9 cellular contexts compared by ENCODE assay signal in the genomic region with DNA sequence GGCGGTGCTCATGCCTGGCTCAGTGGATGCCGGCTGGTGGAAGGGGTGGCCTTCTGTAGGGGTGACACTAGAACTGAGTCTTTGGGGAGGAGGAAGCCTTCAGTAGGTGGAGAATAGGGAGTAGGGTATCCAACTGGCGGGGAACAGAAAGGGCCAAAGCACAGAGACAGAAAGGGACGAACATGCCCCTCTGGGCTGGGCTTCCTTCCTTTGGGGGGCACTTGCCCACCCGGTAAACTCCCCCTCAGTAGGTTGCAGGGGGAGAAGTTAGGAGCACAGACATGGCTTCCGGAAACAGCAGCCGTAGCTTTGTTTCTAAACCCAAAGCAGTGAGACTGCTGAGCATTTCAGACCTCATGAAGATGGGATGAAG. TPM values are rescaled to one million over a fixed set of nuclear protein-coding genes. Genes with fewer than 3 reads are reported as not detected.
DNase-seq lines count a peak whose midpoint lies in the region; ATAC-seq, FAIRE-seq and TF ChIP-seq lines count a peak whose summit lies in the region.
"Had no signal": no experiment of that assay in that cellular context is flagged by ENCODE, and none has a peak within 500 bp of the region (broad histone marks: within the 10 kb centered on the region; RNA-seq: fewer than 3 reads in every experiment).

No MANE protein-coding gene starts in this region.

- BruUV-seq in MCF 10A (replicated peaks; lab: Mats Ljungman, UMichigan) (TSS peak; percentile 52), HepG2 (replicated peaks; lab: Mats Ljungman, UMichigan) (no TSS peak)

- peak; percentile 10 for ATAC-seq in GM19463 (IDR thresholded peaks at IDR 0.05; ENCODE audit: unreplicated experiment)
- peak; percentile 18 for ATAC-seq in HepG2

- H3K36me3 ChIP-seq in HepG2 (replicated peaks in 1 of 2; ENCODE audit: control insufficient read depth in 1 of 2, insufficient read depth in 2 of 2, low read length in 2 of 2) (peaks cover 6 to 25% of the 10 kb centered on the region in 2 experiments; a peak in 4 of 5 replicates), subcutaneous abdominal adipose tissue (ENCODE audit: control insufficient read depth in 5 of 5, insufficient read depth in 5 of 5, low read length in 5 of 5) (peaks cover 0 to 29% (median 24%) of the 10 kb centered on the region in 5 donors)

- H3K4me3 Mint-ChIP-seq in MCF 10A (ENCODE audit: unreplicated experiment): peak overlapping the region; percentile 92

- in situ Hi-C loops in HepG2 (cut with HindIII; ENCODE audit: extremely low pct_ligation_motif_present, low pct_unique_long_range_greater_than_20kb): no loop called here

- H3K27ac Mint-ChIP-seq in MCF 10A (ENCODE audit: low read depth, unreplicated experiment): no peak overlapping the region

- 24% methylated on average over 7 of the region's 7 CpGs for WGBS in HepG2 (ENCODE audit: low lambda C conversion rate)

- intact Hi-C loops in MCF 10A (cut with micrococcal nuclease) (no loop called here), HepG2 (cut with micrococcal nuclease; ENCODE audit: unreplicated experiment) (loop anchor here (5.0 kb wide), 1 partner anchor 58 kb away; no protein-coding TSS in a partner anchor)

- H3K27me3 Mint-ChIP-seq in MCF 10A (ENCODE audit: insufficient read depth, unreplicated experiment): no peaks in the 10 kb centered on the region

- H3K4me2 ChIP-seq in HepG2 (ENCODE audit: low read depth, low read length): peak overlapping the region; percentile 94

- H3K9me3 ChIP-seq in AG04450 (ENCODE audit: control insufficient read depth, insufficient read depth, low read length) (no peaks in the 10 kb centered on the region), HepG2 (ENCODE audit: low read length) (no peaks in the 10 kb centered on the region), subcutaneous abdominal adipose tissue (ENCODE audit: control insufficient read depth in 5 of 5, low read length in 5 of 5) (no peaks in the 10 kb centered on the region)

- H3K36me3 Mint-ChIP-seq in MCF 10A (ENCODE audit: insufficient read depth, unreplicated experiment): peaks cover 31% of the 10 kb centered on the region

- peak overlapping the region; percentile 78 for H3K9ac ChIP-seq in HepG2 (ENCODE audit: insufficient read depth, low read depth, low read length)
- H3K9ac ChIP-seq in subcutaneous abdominal adipose tissue (ENCODE audit: low read length in 5 of 5): peak overlapping the region; percentile 57 to 86 (median 75)

- no peak overlapping the region for H2AFZ ChIP-seq in HepG2 (ENCODE audit: low read length)

- peaks cover 11% of the 10 kb centered on the region for H3K4me1 Mint-ChIP-seq in MCF 10A (ENCODE audit: insufficient read depth, unreplicated experiment)

- POLR2A ChIA-PET in AG04450 (lab: Yijun Ruan, JAX): no interaction called here
- POLR2A ChIA-PET in MCF 10A (lab: Yijun Ruan, JAX): no interaction called here
- POLR2A ChIA-PET in HepG2 (lab: Yijun Ruan, JAX): interaction anchor here (1.1 to 4.0 kb wide), 2 partner anchors 9 to 48 kb away, joined by 4 to 95 read pairs; no protein-coding TSS in a partner anchor

- TF ChIP-seq RAD21 in HepG2 (CRISPR knock-in tag; IDR thresholded peaks at IDR 0.05): no peak

- DNase-seq in AG04450 (ENCODE audit: low read depth, low spot score): no peak
- peak; percentile 44 to 54 for DNase-seq in Kasumi-1 (lab: John Stamatoyannopoulos, UW)
- no peak for DNase-seq in MCF 10A (ENCODE audit: unreplicated experiment)
- no peak for DNase-seq in HepG2 (ENCODE audit: low spot score)
- no peak for DNase-seq in epidermal melanocyte (ENCODE audit: insufficient read length, low spot score)
- no peak for DNase-seq in GDM1 (lab: John Stamatoyannopoulos, UW)

- no peak overlapping the region for H3K27ac ChIP-seq in AG04450 (ENCODE audit: low read depth, low read length)
- H3K27ac ChIP-seq in HepG2 (ENCODE audit: extremely low read length, insufficient read depth, low read length): peak overlapping the region; percentile 47
- H3K27ac ChIP-seq in subcutaneous abdominal adipose tissue (ENCODE audit: low read depth, low read length): peak overlapping the region; percentile 51
- H3K27ac ChIP-seq: epithelial cell of prostate had no signal

- H3K27me3 ChIP-seq in AG04450 (ENCODE audit: control insufficient read depth, insufficient read depth, low read length) (peaks cover 2% of the 10 kb centered on the region), HepG2 (ENCODE audit: control insufficient read depth in 1 of 2, insufficient read depth in 2 of 2, low read length in 2 of 2) (peaks cover 0 to 15% of the 10 kb centered on the region in 2 experiments; a peak in 2 of 5 replicates), subcutaneous abdominal adipose tissue (ENCODE audit: control insufficient read depth in 5 of 5, insufficient read depth in 4 of 5, low read length in 5 of 5) (no peaks in the 10 kb centered on the region)

- H3K79me2 ChIP-seq in HepG2 (ENCODE audit: insufficient read depth, low read length): peaks cover 5% of the 10 kb centered on the region

- TF ChIP-seq EP300 in HepG2 (IDR thresholded peaks at IDR 0.05; ENCODE audit: low read depth in 2 of 2, low read length in 2 of 2): no peak
- TF ChIP-seq EP300 in HepG2 (CRISPR knock-in tag; IDR thresholded peaks at IDR 0.05; ENCODE audit: borderline replicate concordance): no peak

- H3K4me1 ChIP-seq in HepG2 (ENCODE audit: insufficient read depth, low read length): peaks cover 41% of the 10 kb centered on the region
- peaks cover 5 to 26% (median 24%) of the 10 kb centered on the region in 5 donors for H3K4me1 ChIP-seq in subcutaneous abdominal adipose tissue (ENCODE audit: control insufficient read depth in 5 of 5, insufficient read depth in 5 of 5, low read length in 5 of 5)

- CTCF ChIA-PET in AG04450 (lab: Charles Lee) (interaction anchor here (1.2 to 2.6 kb wide), 3 partner anchors 12 to 54 kb away, joined by 3 to 18 read pairs (median 3); no protein-coding TSS in a partner anchor), MCF 10A (lab: Yijun Ruan, JAX) (interaction anchor here (0.7 to 2.1 kb wide), 3 partner anchors 30 to 316 kb away, joined by 3 to 8 read pairs (median 3); no protein-coding TSS in a partner anchor), HepG2 (lab: Yijun Ruan, JAX; ENCODE audit: low intra/inter-chr PET ratio, low total read pairs) (no interaction called here)

- no peak for FAIRE-seq in HepG2 (lab: Jason Lieb, UNC)

- no peak for TF ChIP-seq CTCF in AG04450 (IDR thresholded peaks at IDR 0.05; ENCODE audit: low read depth, low read length)
- no peak for TF ChIP-seq CTCF in MCF 10A (IDR thresholded peaks at IDR 0.05; ENCODE audit: unreplicated experiment)
- TF ChIP-seq CTCF in HepG2 (CRISPR knock-in tag; IDR thresholded peaks at IDR 0.05): no peak

- H3K4me3 ChIP-seq in AG04450 (ENCODE audit: low read depth, low read length): peak overlapping the region; percentile 67
- peak overlapping the region; percentile 78 to 87 (median 83) for H3K4me3 ChIP-seq in HepG2 (replicated peaks in 1 of 3; ENCODE audit: insufficient read depth in 1 of 3, low read depth in 2 of 3, low read length in 3 of 3)
- peak overlapping the region; percentile 63 to 81 (median 73) for H3K4me3 ChIP-seq in subcutaneous abdominal adipose tissue (ENCODE audit: low read depth in 1 of 5, low read length in 5 of 5)

- TF ChIP-seq POLR2A in HepG2 (IDR thresholded peaks at IDR 0.05; ENCODE audit: insufficient read depth in 1 of 2, low read depth in 2 of 2, low read length in 2 of 2): no peak

- no peaks in the 10 kb centered on the region for H4K20me1 ChIP-seq in HepG2 (ENCODE audit: insufficient read depth, low read length)

- H3K9me3 Mint-ChIP-seq in MCF 10A (ENCODE audit: unreplicated experiment): no peaks in the 10 kb centered on the region

RNA-seq across cellular contexts. Expression of gene ENGASE, which starts 0.8 kb away (rescaled TPM):
- polyA plus RNA-seq in AG04450 (2011; rRNA removed): 5.9 and 6.0 TPM in 2 replicates
- 10.1 and 12.7 TPM in 2 replicates for polyA minus RNA-seq in AG04450 (2011; rRNA and poly(A)+ RNA removed)
- 34.5 and 40.3 TPM in 2 replicates for total RNA-seq in MCF 10A (2022)
- total RNA-seq in HepG2 (2016; rRNA removed; fragmentation: Illumina TruSeq; extraction: Trizol): 2.8 and 10.6 TPM in 2 replicates
- total RNA-seq in HepG2 (2016; cell fraction: cytosol; rRNA removed; fragmentation: Illumina TruSeq; extraction: Trizol; ENCODE audit: low read depth): 10.9 and 11.3 TPM in 2 replicates
- total RNA-seq in HepG2 (2016; cell fraction: insoluble cytoplasmic fraction; rRNA removed; fragmentation: Illumina TruSeq; extraction: Trizol): 2.1 and 11.0 TPM in 2 replicates
- 4.0 and 4.4 TPM in 2 replicates for total RNA-seq in HepG2 (2016; cell fraction: membrane; rRNA removed; fragmentation: Illumina TruSeq; extraction: Trizol)
- total RNA-seq in HepG2 (2016; cell fraction: nucleus; rRNA removed; fragmentation: Illumina TruSeq; extraction: Trizol): 17.7 and 21.9 TPM in 2 replicates
- 18.1 and 30.3 TPM in 2 replicates for polyA plus RNA-seq in HepG2 (2011; rRNA removed)
- polyA plus RNA-seq in HepG2 (2011; cell fraction: cytosol; rRNA removed): 4.4 and 5.4 TPM in 2 replicates
- polyA plus RNA-seq in HepG2 (2011; cell fraction: nucleus; rRNA removed): 327 and 364 TPM in 2 replicates
- polyA plus RNA-seq in HepG2 (2012): 25.6 and 35.5 TPM in 2 replicates
- polyA plus RNA-seq in HepG2 (2016; cell fraction: cytosol; fragmentation: Illumina TruSeq; extraction: Trizol; ENCODE audit: low read depth): 0.50 and 0.71 TPM in 2 replicates
- 3.3 and 4.0 TPM in 2 replicates for polyA plus RNA-seq in HepG2 (2016; cell fraction: insoluble cytoplasmic fraction; fragmentation: Illumina TruSeq; extraction: Trizol; ENCODE audit: low read depth)
- polyA plus RNA-seq in HepG2 (2016; cell fraction: membrane; fragmentation: Illumina TruSeq; extraction: Trizol; ENCODE audit: low read depth): 1.3 and 1.4 TPM in 2 replicates
- polyA plus RNA-seq in HepG2 (2016; cell fraction: nucleus; fragmentation: Illumina TruSeq; extraction: Trizol; ENCODE audit: insufficient read depth, low read depth): 64.3 and 73.5 TPM in 2 replicates
- 27.1 and 30.9 TPM in 2 replicates for polyA minus RNA-seq in HepG2 (2011; rRNA and poly(A)+ RNA removed; ENCODE audit: low replicate concordance)
- 4.3 and 5.1 TPM in 2 replicates for polyA minus RNA-seq in HepG2 (2011; cell fraction: cytosol; rRNA and poly(A)+ RNA removed)
- polyA minus RNA-seq in HepG2 (2011; cell fraction: nucleus; rRNA and poly(A)+ RNA removed): 56.1 and 79.6 TPM in 2 replicates

RNA-seq across cellular contexts. Expression of gene C1QTNF1, which starts 51.5 kb away (rescaled TPM):
- 15.4 and 23.4 TPM in 2 replicates for polyA plus RNA-seq in AG04450 (2011; rRNA removed)
- 11.5 and 22.3 TPM in 2 replicates for polyA minus RNA-seq in AG04450 (2011; rRNA and poly(A)+ RNA removed)
- 3.0 and 3.3 TPM in 2 replicates for total RNA-seq in MCF 10A (2022)
- total RNA-seq in HepG2 (2016; rRNA removed; fragmentation: Illumina TruSeq; extraction: Trizol): 0.18 and 0.36 TPM in 2 replicates
- total RNA-seq in HepG2 (2016; cell fraction: cytosol; rRNA removed; fragmentation: Illumina TruSeq; extraction: Trizol; ENCODE audit: low read depth): 0.30 TPM in 1 of 2 replicates, not detected in the other
- total RNA-seq in HepG2 (2016; cell fraction: insoluble cytoplasmic fraction; rRNA removed; fragmentation: Illumina TruSeq; extraction: Trizol): 0.10 and 0.58 TPM in 2 replicates
- total RNA-seq in HepG2 (2016; cell fraction: membrane; rRNA removed; fragmentation: Illumina TruSeq; extraction: Trizol): 0.06 and 0.31 TPM in 2 replicates
- 0.56 and 0.90 TPM in 2 replicates for total RNA-seq in HepG2 (2016; cell fraction: nucleus; rRNA removed; fragmentation: Illumina TruSeq; extraction: Trizol)
- 0.86 and 2.1 TPM in 2 replicates for polyA plus RNA-seq in HepG2 (2011; rRNA removed)
- polyA plus RNA-seq in HepG2 (2011; cell fraction: cytosol; rRNA removed): 0.94 and 1.2 TPM in 2 replicates
- polyA plus RNA-seq in HepG2 (2011; cell fraction: nucleus; rRNA removed): 1.4 TPM in 2 replicates
- polyA plus RNA-seq in HepG2 (2012): 1.0 and 1.5 TPM in 2 replicates
- 0.08 TPM in 1 of 2 replicates, not detected in the other for polyA plus RNA-seq in HepG2 (2016; cell fraction: cytosol; fragmentation: Illumina TruSeq; extraction: Trizol; ENCODE audit: low read depth)
- polyA plus RNA-seq in HepG2 (2016; cell fraction: insoluble cytoplasmic fraction; fragmentation: Illumina TruSeq; extraction: Trizol; ENCODE audit: low read depth): 0.12 and 0.25 TPM in 2 replicates
- 0.09 and 0.17 TPM in 2 replicates for polyA plus RNA-seq in HepG2 (2016; cell fraction: membrane; fragmentation: Illumina TruSeq; extraction: Trizol; ENCODE audit: low read depth)
- 0.45 and 0.55 TPM in 2 replicates for polyA plus RNA-seq in HepG2 (2016; cell fraction: nucleus; fragmentation: Illumina TruSeq; extraction: Trizol; ENCODE audit: insufficient read depth, low read depth)
- polyA minus RNA-seq in HepG2 (2011; rRNA and poly(A)+ RNA removed; ENCODE audit: low replicate concordance): 2.2 TPM in 1 of 2 replicates, not detected in the other
- 0.59 and 0.70 TPM in 2 replicates for polyA minus RNA-seq in HepG2 (2011; cell fraction: cytosol; rRNA and poly(A)+ RNA removed)
- polyA minus RNA-seq in HepG2 (2011; cell fraction: nucleus; rRNA and poly(A)+ RNA removed): 1.6 and 2.2 TPM in 2 replicates

Comparison
In these comparisons a context has a peak if more than half of its experiments do, and no peak if none do; other contexts are left out.
1. DNase-seq: peak in Kasumi-1 (2 of 2); none in AG04450 (single experiment), MCF 10A (single experiment), HepG2 (single experiment), epidermal melanocyte (single experiment) and GDM1 (single experiment).
2. Peak in every context shown above with its lines, with median percentiles within 50 percentile points of each other: H3K4me3 ChIP-seq.